ENCODE assay signal across 23 cellular contexts in the genomic region with DNA sequence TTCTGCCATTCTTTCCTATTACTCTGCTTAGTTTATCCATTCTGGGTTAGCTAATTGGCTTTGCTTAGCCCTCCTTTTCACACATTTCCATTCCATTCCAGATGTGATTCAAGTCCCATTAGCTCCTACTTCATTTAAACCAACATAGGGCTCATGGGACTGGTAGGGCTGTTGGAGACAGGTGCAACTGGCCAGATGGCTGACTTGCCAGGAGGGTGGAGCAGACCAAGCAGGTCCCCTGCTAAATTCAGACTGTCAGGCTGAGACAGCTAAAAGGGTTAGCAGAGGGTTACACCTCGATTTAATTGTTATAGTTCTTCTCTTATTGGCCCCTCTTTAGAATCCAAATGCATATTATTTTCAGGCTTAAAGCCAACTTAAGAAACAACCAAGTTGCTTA.
"Had no signal": no experiment of that assay in that cellular context is flagged by ENCODE, and none has a peak within 500 bp of the region (broad histone marks: within the 10 kb centered on the region; RNA-seq: fewer than 3 reads in every experiment).

No MANE protein-coding gene starts in this region.

- H3K27ac Mint-ChIP-seq: activated CD4-positive, alpha-beta T cell treated with anti-CD3 and anti-CD28 coated beads, Interleukin-2, amount 10 ng/mL, durations not matched to agents 7 days and 5 days; activated naive CD8-positive, alpha-beta T cell treated with anti-CD3 and anti-CD28 coated beads, Interleukin-2, amount 10 ng/mL, durations not matched to agents 7 days and 5 days; activated T-helper 1 cell treated with anti-CD3 and anti-CD28 coated beads, Interleukin-12 subunit alpha, Interleukin-12 subunit beta, Interleukin-2, Interleukin-4 antibody, amounts not matched to agents 30 ng/mL and 10 ng/mL and 1 ng/mL, durations not matched to agents 14 hours and 24 hours and 36 hours; natural killer cell treated with Interleukin-12 subunit alpha and Interleukin-12 subunit beta and Interleukin-15 and Interleukin-18, amount 100 ng/mL, for 72 hours; progenitor cell of endocrine pancreas; stimulated activated naive B cell treated with anti-CD40 and anti-IgM and Interleukin-4, amounts not matched to agents 10 μg/mL and 1 μg/mL and 100 μg/mL, for 72 hours had no signal

- H3K4me1 ChIP-seq: right atrium auricular region, thyroid gland had no signal

- H3K4me3 Mint-ChIP-seq: activated CD4-positive, alpha-beta T cell treated with anti-CD3 and anti-CD28 coated beads, Interleukin-2, amount 10 ng/mL, durations not matched to agents 7 days and 5 days; activated naive CD8-positive, alpha-beta T cell treated with anti-CD3 and anti-CD28 coated beads, Interleukin-2, amount 10 ng/mL, durations not matched to agents 7 days and 5 days; activated T-helper 1 cell treated with anti-CD3 and anti-CD28 coated beads, Interleukin-12 subunit alpha, Interleukin-12 subunit beta, Interleukin-2, Interleukin-4 antibody, amounts not matched to agents 30 ng/mL and 10 ng/mL and 1 ng/mL, durations not matched to agents 14 hours and 24 hours and 36 hours; central memory CD8-positive, alpha-beta T cell; natural killer cell treated with Interleukin-12 subunit alpha and Interleukin-12 subunit beta and Interleukin-15 and Interleukin-18, amount 100 ng/mL, for 72 hours; stimulated activated naive B cell treated with anti-CD40 and anti-IgM and Interleukin-4, amounts not matched to agents 10 μg/mL and 1 μg/mL and 100 μg/mL, for 72 hours had no signal

- H3K27me3 ChIP-seq: brain microvascular endothelial cell, esophagus squamous epithelium, right atrium auricular region, thyroid gland had no signal

- H3K4me3 ChIP-seq: esophagus squamous epithelium, right atrium auricular region, skin epidermis, thyroid gland had no signal

- H3K36me3 Mint-ChIP-seq: activated naive CD8-positive, alpha-beta T cell treated with anti-CD3 and anti-CD28 coated beads, Interleukin-2, amount 10 ng/mL, durations not matched to agents 7 days and 5 days; natural killer cell treated with Interleukin-12 subunit alpha and Interleukin-12 subunit beta and Interleukin-15 and Interleukin-18, amount 100 ng/mL, for 72 hours; stimulated activated naive B cell treated with anti-CD40 and anti-IgM and Interleukin-4, amounts not matched to agents 10 μg/mL and 1 μg/mL and 100 μg/mL, for 72 hours had no signal

- H3K9me3 Mint-ChIP-seq: activated T-helper 1 cell treated with anti-CD3 and anti-CD28 coated beads, Interleukin-12 subunit alpha, Interleukin-12 subunit beta, Interleukin-2, Interleukin-4 antibody, amounts not matched to agents 30 ng/mL and 10 ng/mL and 1 ng/mL, durations not matched to agents 14 hours and 24 hours and 36 hours; central memory CD8-positive, alpha-beta T cell had no signal

- H3K9me3 ChIP-seq: esophagus squamous epithelium, right atrium auricular region, thyroid gland had no signal

- ATAC-seq: left ventricle myocardium superior; natural killer cell treated with Interleukin-12 subunit alpha and Interleukin-12 subunit beta and Interleukin-15 and Interleukin-18, amount 100 ng/mL, for 72 hours; stimulated activated naive B cell treated with anti-CD40 and anti-IgM and Interleukin-4, amounts not matched to agents 10 μg/mL and 1 μg/mL and 100 μg/mL, for 72 hours had no signal

- H3K36me3 ChIP-seq: brain microvascular endothelial cell, esophagus squamous epithelium, right atrium auricular region, thyroid gland had no signal

- H3K4me1 Mint-ChIP-seq: activated CD4-positive, alpha-beta T cell treated with anti-CD3 and anti-CD28 coated beads, Interleukin-2, amount 10 ng/mL, durations not matched to agents 7 days and 5 days; activated naive CD8-positive, alpha-beta T cell treated with anti-CD3 and anti-CD28 coated beads, Interleukin-2, amount 10 ng/mL, durations not matched to agents 7 days and 5 days had no signal

- H3K27me3 Mint-ChIP-seq: activated CD4-positive, alpha-beta T cell treated with anti-CD3 and anti-CD28 coated beads, Interleukin-2, amount 10 ng/mL, durations not matched to agents 7 days and 5 days; activated naive CD8-positive, alpha-beta T cell treated with anti-CD3 and anti-CD28 coated beads, Interleukin-2, amount 10 ng/mL, durations not matched to agents 7 days and 5 days; central memory CD8-positive, alpha-beta T cell; progenitor cell of endocrine pancreas; stimulated activated naive B cell treated with anti-CD40 and anti-IgM and Interleukin-4, amounts not matched to agents 10 μg/mL and 1 μg/mL and 100 μg/mL, for 72 hours had no signal

- H3K27ac ChIP-seq: brain microvascular endothelial cell, esophagus squamous epithelium, right atrium auricular region, skin epidermis, thyroid gland had no signal

- DNase-seq: activated CD4-positive, alpha-beta T cell treated with anti-CD3 and anti-CD28 coated beads, Interleukin-2, amount 10 ng/mL, durations not matched to agents 7 days and 5 days; activated CD4-positive, CD25-positive, alpha-beta regulatory T cell; activated CD8-positive, alpha-beta memory T cell treated with anti-CD3 and anti-CD28 coated beads for 24 hours; activated naive CD4-positive, alpha-beta T cell; activated naive CD8-positive, alpha-beta T cell treated with anti-CD3 and anti-CD28 coated beads, Interleukin-2, amount 10 ng/mL, durations not matched to agents 7 days and 5 days; anterior cingulate cortex; brain microvascular endothelial cell; effector CD8-positive, alpha-beta T cell; esophagus squamous epithelium; hypothalamus; kidney; left ventricle myocardium superior; mesendoderm; stimulated activated CD4-positive, alpha-beta T cell treated with anti-CD3 and anti-CD28 coated beads, Interleukin-15, amount 100 ng/mL, for 24 hours; stimulated activated CD4-positive, alpha-beta T cell treated with anti-CD3 and anti-CD28 coated beads, Interleukin-4, amount 100 ng/mL, for 1 hour; stimulated activated naive B cell treated with anti-CD40 and anti-IgM and Interleukin-4, amounts not matched to agents 10 μg/mL and 1 μg/mL and 100 μg/mL, for 72 hours; thyroid gland had no signal
